ENCODE assay signal across 8 cellular contexts in the genomic region with DNA sequence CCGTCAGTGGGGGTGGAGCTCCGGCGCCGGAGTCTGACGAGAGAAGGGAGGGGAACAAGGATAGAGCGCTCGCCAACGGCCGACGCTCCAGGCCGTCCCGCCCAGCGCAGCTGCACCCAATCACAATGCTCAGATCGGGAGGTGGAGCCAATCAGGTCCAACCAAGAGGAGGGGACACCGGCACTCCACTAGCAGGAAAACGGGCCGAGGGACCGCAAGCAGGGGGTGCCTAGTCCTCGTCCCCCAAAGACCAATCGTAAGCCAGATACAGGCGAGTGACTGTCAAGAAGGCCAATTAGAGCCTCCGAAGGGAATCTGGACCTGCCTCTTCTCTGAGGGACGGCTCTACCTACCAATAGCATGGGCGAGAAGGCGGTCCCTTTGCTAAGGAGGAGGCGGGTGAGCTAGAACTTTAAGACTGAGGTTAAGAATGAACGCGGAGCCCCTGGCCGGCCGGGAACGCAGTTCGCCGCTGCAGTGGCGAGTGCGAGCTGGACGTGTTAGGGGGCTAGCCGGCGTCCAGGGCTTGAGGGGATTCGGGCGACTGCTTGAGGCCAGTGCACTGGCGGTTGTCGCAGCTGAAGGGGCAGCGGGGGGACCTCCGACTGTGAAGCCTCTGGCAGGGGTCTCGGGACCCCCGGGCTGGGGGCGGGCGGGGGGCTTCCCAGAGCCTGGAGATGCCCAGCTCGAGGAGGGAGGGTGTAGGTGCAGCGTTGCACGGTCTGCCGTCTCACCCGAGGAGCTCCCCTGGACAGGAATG. TPM values are rescaled to one million over a fixed set of nuclear protein-coding genes. Genes with fewer than 3 reads are reported as not detected.
DNase-seq lines count a peak whose midpoint lies in the region; ATAC-seq and TF ChIP-seq lines count a peak whose summit lies in the region.

Gene FBXO24 (plus strand): TSS at position 63 of the 760 bp plus-strand sequence. CDS start 298 bp downstream, at position 361.

- peak within 1 kb of the TSS; percentile 95 to 98 for H3K27ac ChIP-seq in left lung

- intact Hi-C loops in left lung (cut with DNase I): no loop called here

- peaks cover 25 to 43% of the 10 kb centered on the region in 2 donors for H3K4me1 ChIP-seq in left lung

- peaks cover 0 to 13% of the 10 kb centered on the region in 2 donors for H3K36me3 ChIP-seq in left lung

- TF ChIP-seq CTCF in left lung (IDR thresholded peaks at IDR 0.05): peak in 1 of 2 donors; percentile 10

- H3K9me3 ChIP-seq in left lung: no peaks in the 10 kb centered on the region

- ATAC-seq in GM19397 (IDR thresholded peaks at IDR 0.05; ENCODE audit: unreplicated experiment) (peak; percentile 84), HG03565 (IDR thresholded peaks at IDR 0.05; ENCODE audit: unreplicated experiment) (peak; percentile 82), left lung (peak; percentile 81)

- DNase-seq in CD1c-positive myeloid dendritic cell (ENCODE audit: extremely low spot score) (peak; percentile 99), NCI-H748 treated with DMSO at 0.1 percent for 48 hours (lab: John Stamatoyannopoulos, UW) (peak; percentile 99), dermis blood vessel endothelial cell (peak; percentile 100), left lung (peak; percentile 99 to 100)
- DNase-seq in activated CD4-positive, alpha-beta T cell treated with anti-CD3 and anti-CD28 coated beads, Interleukin-2, amount 50 U/mL, for 4 hours: peak; percentile 99
- peak; percentile 99 for DNase-seq in stimulated activated CD4-positive, alpha-beta T cell treated with anti-CD3 and anti-CD28 coated beads, Interleukin-2, amount 100 ng/mL, for 4 hours (ENCODE audit: low read depth)

- peaks cover 0 to 25% of the 10 kb centered on the region in 2 donors for H3K27me3 ChIP-seq in left lung

- peak within 1 kb of the TSS; percentile 78 to 100 for H3K4me3 ChIP-seq in left lung

RNA-seq across cellular contexts. Expression of gene FBXO24, which starts in this region (rescaled TPM):
- total RNA-seq in dermis blood vessel endothelial cell: 0.60 TPM in 1 of 2 replicates, not detected in the other
- total RNA-seq in left lung: under 1 TPM; 0.37 to 0.44 TPM

Comparison
In these comparisons a context has a peak if more than half of its experiments do, and no peak if none do; other contexts are left out.
1. Peak in every context shown above with its lines: DNase-seq, ATAC-seq, H3K4me3 ChIP-seq and H3K27ac ChIP-seq.
2. Peak in DNase-seq in dermis blood vessel endothelial cell; RNA of the gene not detected or under 1 TPM.
3. Peak in DNase-seq, ATAC-seq, H3K4me3 ChIP-seq and H3K27ac ChIP-seq in left lung; RNA of the gene not detected or under 1 TPM.